8 cellular contexts compared by ENCODE assay signal in the genomic region with DNA sequence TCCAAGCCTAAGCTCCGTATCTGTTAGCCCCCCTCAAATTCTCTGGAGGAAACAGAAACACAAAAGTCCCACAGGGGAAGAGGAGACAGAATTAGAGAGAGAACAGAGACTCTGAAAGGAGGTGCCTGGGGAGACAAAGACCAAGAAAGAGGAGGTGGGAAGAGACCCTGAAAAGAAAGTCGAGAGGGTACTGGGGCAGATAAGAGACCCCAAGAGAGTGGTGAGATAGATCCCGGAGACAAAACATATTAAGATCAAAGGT. TPM values are rescaled to one million over a fixed set of nuclear protein-coding genes. Genes with fewer than 3 reads are reported as not detected.
DNase-seq lines count a peak whose midpoint lies in the region; ATAC-seq, FAIRE-seq and TF ChIP-seq lines count a peak whose summit lies in the region.

No MANE protein-coding gene starts in this region.

- FAIRE-seq in endothelial cell of umbilical vein (lab: Jason Lieb, UNC), result no peak
- FAIRE-seq in urothelium cell line (lab: Jason Lieb, UNC), result no peak

- H3K27me3 ChIP-seq in endothelial cell of umbilical vein (ENCODE audit: control insufficient read depth in 2 of 2, insufficient read depth in 2 of 2, low read length in 2 of 2) (peaks cover 7 to 19% of the 10 kb centered on the region in 2 experiments), rectal smooth muscle tissue (ENCODE audit: control insufficient read depth, insufficient read depth, low read length) (peaks cover 15% of the 10 kb centered on the region)

- no peaks in the 10 kb centered on the region for H3K9me1 ChIP-seq in endothelial cell of umbilical vein (replicated peaks; ENCODE audit: control insufficient read depth, extremely low read depth, insufficient read depth, low read length)

- no peak for DNase-seq in GM12864 (ENCODE audit: low read depth)
- no peak for DNase-seq in OCI-LY7 (ENCODE audit: low spot score)
- DNase-seq in endothelial cell of umbilical vein (ENCODE audit: low read depth, low spot score), result no peak
- no peak for DNase-seq in NCI-H1436 treated with DMSO at 0.1 percent for 48 hours (lab: John Stamatoyannopoulos, UW)
- DNase-seq in NCI-H748 (lab: John Stamatoyannopoulos, UW; ENCODE audit: unreplicated experiment), result no peak
- DNase-seq in urothelium cell line (ENCODE audit: low spot score), result no peak

- H3K36me3 ChIP-seq in OCI-LY7 (ENCODE audit: insufficient read depth, low read length), result peaks cover 28% of the 10 kb centered on the region
- H3K36me3 ChIP-seq in endothelial cell of umbilical vein (ENCODE audit: control insufficient read depth in 2 of 2, extremely low read depth in 1 of 2, insufficient read depth in 2 of 2, low read length in 2 of 2), result peaks cover 0 to 9% of the 10 kb centered on the region in 2 experiments
- H3K36me3 ChIP-seq in rectal smooth muscle tissue (ENCODE audit: control insufficient read depth, insufficient read depth, low read length), result peaks cover 15% of the 10 kb centered on the region

- ATAC-seq in GM18909 (IDR thresholded peaks at IDR 0.05; ENCODE audit: poor library complexity, unreplicated experiment), result no peak

- no peak for TF ChIP-seq POLR2A in endothelial cell of umbilical vein (IDR thresholded peaks at IDR 0.05; ENCODE audit: low read depth, low read length)

- dilution Hi-C loops in endothelial cell of umbilical vein (cut with MboI; ENCODE audit: extremely low pct_ligation_motif_present, low sequenced_read_pairs), result no loop called here

- intact Hi-C loops in OCI-LY7 (cut with micrococcal nuclease; ENCODE audit: unreplicated experiment), result loop anchor here (1.0 to 5.0 kb wide), 3 partner anchors 24 to 58 kb away; partner anchors contain the start of genes CYTH2, GRIN2D and KDELR1
- intact Hi-C loops in endothelial cell of umbilical vein (cut with micrococcal nuclease), result loop anchor here (1.0 to 5.0 kb wide), 9 partner anchors 21 to 178 kb away; partner anchors contain the start of genes CYTH2, KDELR1 and SYNGR4

- TF ChIP-seq CTCF in GM12864 (IDR thresholded peaks at IDR 0.05; ENCODE audit: low read depth, low read length, missing control alignments) (no peak), OCI-LY7 (conservative IDR thresholded peaks at IDR 0.05; ENCODE audit: low read length) (no peak), endothelial cell of umbilical vein (IDR thresholded peaks at IDR 0.05; ENCODE audit: extremely low read depth in 1 of 2, insufficient read depth in 1 of 2, low read depth in 1 of 2, low read length in 2 of 2) (no peak)

- H3K4me1 ChIP-seq in OCI-LY7 (ENCODE audit: insufficient read depth, low read length, poor library complexity, severe bottlenecking), result peaks cover 26% of the 10 kb centered on the region
- peaks cover 17% of the 10 kb centered on the region for H3K4me1 ChIP-seq in endothelial cell of umbilical vein (ENCODE audit: control insufficient read depth, extremely low read depth, insufficient read depth, low read length)
- peaks cover 8% of the 10 kb centered on the region for H3K4me1 ChIP-seq in rectal smooth muscle tissue (ENCODE audit: control insufficient read depth, insufficient read depth, low read length)

- H4K20me1 ChIP-seq in OCI-LY7 (ENCODE audit: insufficient read depth, low read length) (no peaks in the 10 kb centered on the region), endothelial cell of umbilical vein (replicated peaks; ENCODE audit: control insufficient read depth, extremely low read depth, insufficient read depth, low read length) (no peaks in the 10 kb centered on the region)

- peaks cover 29% of the 10 kb centered on the region for H3K79me2 ChIP-seq in OCI-LY7 (ENCODE audit: insufficient read depth, low read depth, low read length)
- H3K79me2 ChIP-seq in endothelial cell of umbilical vein (ENCODE audit: control insufficient read depth, insufficient read depth, low read length), result peaks cover 12% of the 10 kb centered on the region

- H3K9me2 ChIP-seq in OCI-LY7 (ENCODE audit: insufficient read depth, low read length), result no peaks in the 10 kb centered on the region

- H3K4me3 ChIP-seq in GM12864 (ENCODE audit: low read depth, low read length) (peak overlapping the region; percentile 89), OCI-LY7 (ENCODE audit: low read depth, low read length, poor library complexity, severe bottlenecking) (peak overlapping the region; percentile 97), endothelial cell of umbilical vein (replicated peaks in 1 of 3; ENCODE audit: insufficient read depth in 1 of 3, low read depth in 1 of 3, low read length in 3 of 3) (peak overlapping the region; percentile 5 to 86 (median 6)), rectal smooth muscle tissue (ENCODE audit: low read length) (peak overlapping the region; percentile 68)

- POLR2A ChIA-PET in OCI-LY7 (lab: Charles Lee) (interaction anchor here (0.5 to 1.0 kb wide), 2 partner anchors 12 to 108 kb away, joined by 3 to 4 read pairs; no protein-coding TSS in a partner anchor), endothelial cell of umbilical vein (lab: Charles Lee) (interaction anchor here (1.0 kb wide), 1 partner anchor 25 kb away, joined by 3 read pairs; no protein-coding TSS in a partner anchor)

- H3K4me2 ChIP-seq in OCI-LY7 (ENCODE audit: low read length) (peak overlapping the region; percentile 82), endothelial cell of umbilical vein (ENCODE audit: insufficient read depth, low read length) (peak overlapping the region; percentile 57)

- H3K27ac ChIP-seq in OCI-LY7 (ENCODE audit: low read depth, low read length, poor library complexity, severe bottlenecking) (peak overlapping the region; percentile 70), endothelial cell of umbilical vein (ENCODE audit: insufficient read depth, low read depth, low read length) (no peak overlapping the region), rectal smooth muscle tissue (ENCODE audit: low read depth, low read length) (no peak overlapping the region)

- H3K9ac ChIP-seq in endothelial cell of umbilical vein (replicated peaks; ENCODE audit: extremely low read depth, insufficient read depth, low read length) (no peak overlapping the region), rectal smooth muscle tissue (ENCODE audit: low read length) (no peak overlapping the region)

- H2AFZ ChIP-seq in OCI-LY7 (ENCODE audit: low read length), result peak overlapping the region; percentile 86
- H2AFZ ChIP-seq in endothelial cell of umbilical vein (ENCODE audit: low read depth, low read length), result peak overlapping the region; percentile 33

- BruUV-seq in OCI-LY7 (replicated peaks; lab: Mats Ljungman, UMichigan) (no TSS peak), endothelial cell of umbilical vein (replicated peaks; lab: Mats Ljungman, UMichigan) (no TSS peak)

- H3K9me3 ChIP-seq in OCI-LY7 (ENCODE audit: low read length), result no peaks in the 10 kb centered on the region
- H3K9me3 ChIP-seq in endothelial cell of umbilical vein (replicated peaks; ENCODE audit: control insufficient read depth, insufficient read depth, low read length), result no peaks in the 10 kb centered on the region

- CTCF ChIA-PET in OCI-LY7 (lab: Charles Lee; ENCODE audit: unreplicated experiment), result no interaction called here
- CTCF ChIA-PET in endothelial cell of umbilical vein (lab: Charles Lee), result interaction anchor here (0.5 to 2.4 kb wide), 23 partner anchors 10 to 156 kb away, joined by 3 to 52 read pairs (median 5); partner anchors contain the start of genes GRIN2D, KDELR1, SYNGR4 and TMEM143

RNA-seq across cellular contexts. Expression of gene GRWD1, which starts 0.9 kb away (rescaled TPM):
- total RNA-seq in OCI-LY7 (2014; rRNA removed; shearing (Covaris generic)), result 34.4 and 35.8 TPM in 2 replicates
- total RNA-seq in OCI-LY7 (2022), result 26.3 and 32.1 TPM in 2 replicates
- total RNA-seq in endothelial cell of umbilical vein, result 52.7 and 52.8 TPM in 2 replicates
- 26.3 and 26.8 TPM in 2 replicates for polyA plus RNA-seq in endothelial cell of umbilical vein
- polyA plus RNA-seq in endothelial cell of umbilical vein (2011; cell fraction: cytosol; rRNA removed), result 24.3 and 29.0 TPM in 2 replicates
- 18.1 and 25.8 TPM in 2 replicates for polyA plus RNA-seq in endothelial cell of umbilical vein (2011; cell fraction: nucleus; rRNA removed)
- polyA plus RNA-seq in endothelial cell of umbilical vein (2012), result 30.6 and 31.3 TPM in 2 replicates
- 12.5 and 21.5 TPM in 2 replicates for polyA minus RNA-seq in endothelial cell of umbilical vein
- polyA minus RNA-seq in endothelial cell of umbilical vein (2011; cell fraction: cytosol; rRNA and poly(A)+ RNA removed), result 36.8 TPM
- polyA minus RNA-seq in endothelial cell of umbilical vein (2011; cell fraction: nucleus; rRNA and poly(A)+ RNA removed), result 9.3 and 11.5 TPM in 2 replicates

RNA-seq across cellular contexts. Expression of gene KCNJ14, which starts 10.5 kb away (rescaled TPM):
- 0.57 and 0.85 TPM in 2 replicates for total RNA-seq in OCI-LY7 (2014; rRNA removed; shearing (Covaris generic))
- total RNA-seq in OCI-LY7 (2022) (2.5 and 2.6 TPM in 2 replicates), endothelial cell of umbilical vein (0.92 and 1.4 TPM in 2 replicates)
- polyA plus RNA-seq in endothelial cell of umbilical vein, result 0.26 and 0.32 TPM in 2 replicates
- polyA plus RNA-seq in endothelial cell of umbilical vein (2011; cell fraction: cytosol; rRNA removed), result 0.20 and 0.22 TPM in 2 replicates
- 1.5 and 1.7 TPM in 2 replicates for polyA plus RNA-seq in endothelial cell of umbilical vein (2011; cell fraction: nucleus; rRNA removed)
- polyA plus RNA-seq in endothelial cell of umbilical vein (2012), result 0.27 and 0.33 TPM in 2 replicates
- 0.62 and 0.80 TPM in 2 replicates for polyA minus RNA-seq in endothelial cell of umbilical vein
- polyA minus RNA-seq in endothelial cell of umbilical vein (2011; cell fraction: cytosol; rRNA and poly(A)+ RNA removed), result 1.7 TPM
- 1.3 and 1.7 TPM in 2 replicates for polyA minus RNA-seq in endothelial cell of umbilical vein (2011; cell fraction: nucleus; rRNA and poly(A)+ RNA removed)

RNA-seq across cellular contexts. Expression of gene CYTH2, which starts 24.3 kb away (rescaled TPM):
- 44.0 and 46.6 TPM in 2 replicates for total RNA-seq in OCI-LY7 (2014; rRNA removed; shearing (Covaris generic))
- 53.2 and 74.8 TPM in 2 replicates for total RNA-seq in OCI-LY7 (2022)
- total RNA-seq in endothelial cell of umbilical vein, result 119 and 125 TPM in 2 replicates
- 98.4 and 98.6 TPM in 2 replicates for polyA plus RNA-seq in endothelial cell of umbilical vein
- polyA plus RNA-seq in endothelial cell of umbilical vein (2011; cell fraction: cytosol; rRNA removed), result 91.8 and 108 TPM in 2 replicates
- 309 and 317 TPM in 2 replicates for polyA plus RNA-seq in endothelial cell of umbilical vein (2011; cell fraction: nucleus; rRNA removed)
- polyA plus RNA-seq in endothelial cell of umbilical vein (2012), result 61.0 and 67.4 TPM in 2 replicates
- 85.6 and 95.7 TPM in 2 replicates for polyA minus RNA-seq in endothelial cell of umbilical vein
- polyA minus RNA-seq in endothelial cell of umbilical vein (2011; cell fraction: cytosol; rRNA and poly(A)+ RNA removed), result 14.1 TPM
- 109 and 123 TPM in 2 replicates for polyA minus RNA-seq in endothelial cell of umbilical vein (2011; cell fraction: nucleus; rRNA and poly(A)+ RNA removed)

RNA-seq across cellular contexts. Expression of gene GRIN2D, which starts 51.4 kb away (rescaled TPM):
- not detected in 2 replicates for total RNA-seq in OCI-LY7 (2014; rRNA removed; shearing (Covaris generic))
- total RNA-seq in OCI-LY7 (2022) (0.06 and 0.11 TPM in 2 replicates), endothelial cell of umbilical vein (1.8 and 2.1 TPM in 2 replicates)
- 0.38 and 0.59 TPM in 2 replicates for polyA plus RNA-seq in endothelial cell of umbilical vein
- 0.47 and 0.52 TPM in 2 replicates for polyA plus RNA-seq in endothelial cell of umbilical vein (2011; cell fraction: cytosol; rRNA removed)
- polyA plus RNA-seq in endothelial cell of umbilical vein (2011; cell fraction: nucleus; rRNA removed), result 0.91 and 1.0 TPM in 2 replicates
- 2.6 and 6.4 TPM in 2 replicates for polyA plus RNA-seq in endothelial cell of umbilical vein (2012)
- 0.81 and 1.3 TPM in 2 replicates for polyA minus RNA-seq in endothelial cell of umbilical vein
- 1.1 TPM for polyA minus RNA-seq in endothelial cell of umbilical vein (2011; cell fraction: cytosol; rRNA and poly(A)+ RNA removed)
- 0.96 and 1.1 TPM in 2 replicates for polyA minus RNA-seq in endothelial cell of umbilical vein (2011; cell fraction: nucleus; rRNA and poly(A)+ RNA removed)

RNA-seq across cellular contexts. Expression of gene KDELR1, which starts 53.5 kb away (rescaled TPM):
- 26.2 and 38.8 TPM in 2 replicates for total RNA-seq in OCI-LY7 (2014; rRNA removed; shearing (Covaris generic))
- total RNA-seq in OCI-LY7 (2022) (63.8 and 74.0 TPM in 2 replicates), endothelial cell of umbilical vein (199 and 200 TPM in 2 replicates)
- polyA plus RNA-seq in endothelial cell of umbilical vein, result 224 and 233 TPM in 2 replicates
- 201 and 221 TPM in 2 replicates for polyA plus RNA-seq in endothelial cell of umbilical vein (2011; cell fraction: cytosol; rRNA removed)
- polyA plus RNA-seq in endothelial cell of umbilical vein (2011; cell fraction: nucleus; rRNA removed), result 89.6 and 98.5 TPM in 2 replicates
- 228 and 230 TPM in 2 replicates for polyA plus RNA-seq in endothelial cell of umbilical vein (2012)
- polyA minus RNA-seq in endothelial cell of umbilical vein, result 174 and 180 TPM in 2 replicates
- 65.6 TPM for polyA minus RNA-seq in endothelial cell of umbilical vein (2011; cell fraction: cytosol; rRNA and poly(A)+ RNA removed)
- polyA minus RNA-seq in endothelial cell of umbilical vein (2011; cell fraction: nucleus; rRNA and poly(A)+ RNA removed), result 23.2 and 33.9 TPM in 2 replicates

Comparison
In these comparisons a context has a peak if more than half of its experiments do, and no peak if none do; other contexts are left out.
1. H3K4me3 ChIP-seq: peak in every context shown above with its lines; median percentile 97 in OCI-LY7; 89 in GM12864; 68 in rectal smooth muscle tissue; 6 in endothelial cell of umbilical vein.